ENCODE assay signal across 16 cellular contexts in the genomic region with DNA sequence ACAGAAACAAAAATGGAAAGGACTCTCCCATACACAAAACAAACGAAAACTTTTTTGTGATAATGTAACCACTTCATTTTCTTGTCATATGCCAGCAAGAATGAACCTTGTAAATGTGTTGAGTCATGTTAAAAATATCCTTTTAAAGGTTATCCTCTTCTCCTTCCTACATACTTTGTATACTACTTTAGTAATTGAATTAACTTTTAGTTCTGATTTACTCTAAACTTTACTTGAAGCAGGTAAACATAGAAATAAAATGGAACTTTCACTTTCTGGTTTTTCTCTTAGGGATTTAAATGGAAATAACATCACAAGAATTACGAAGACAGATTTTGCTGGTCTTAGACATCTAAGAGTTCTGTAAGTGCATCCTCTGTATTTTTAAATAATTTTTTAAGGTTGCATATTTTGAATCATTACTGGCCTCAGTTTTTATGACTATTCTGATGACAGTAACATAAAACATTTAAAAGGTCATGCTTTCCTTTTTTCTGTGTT. TPM values are rescaled to one million over a fixed set of nuclear protein-coding genes. Genes with fewer than 3 reads are reported as not detected.
DNase-seq lines count a peak whose midpoint lies in the region; ATAC-seq and TF ChIP-seq lines count a peak whose summit lies in the region.
"Had no signal": no experiment of that assay in that cellular context is flagged by ENCODE, and none has a peak within 500 bp of the region (broad histone marks: within the 10 kb centered on the region; RNA-seq: fewer than 3 reads in every experiment).

No MANE protein-coding gene starts in this region.

- TF ChIP-seq EP300 in stomach (IDR thresholded peaks at IDR 0.05), result no peak

- no peak for TF ChIP-seq POLR2A in stomach (IDR thresholded peaks at IDR 0.05)

- no peak overlapping the region for H3K27ac ChIP-seq in mammary epithelial cell (ENCODE audit: insufficient read depth, low read depth, low read length)
- no peak overlapping the region for H3K27ac ChIP-seq in lower lobe of right lung
- H3K27ac ChIP-seq in stomach, result no peak overlapping the region
- H3K27ac ChIP-seq: 22Rv1, esophagus squamous epithelium, SJCRH30 had no signal

- H3K4me1 Mint-ChIP-seq in type B pancreatic cell (ENCODE audit: unreplicated experiment), result peaks cover 28% of the 10 kb centered on the region

- H3K27me3 ChIP-seq in mammary epithelial cell (ENCODE audit: insufficient read depth, low read length) (no peaks in the 10 kb centered on the region), lower lobe of right lung (ENCODE audit: low read depth) (peaks cover 48% of the 10 kb centered on the region), stomach (peaks cover 0 to 47% (median 37%) of the 10 kb centered on the region in 3 donors)
- H3K27me3 ChIP-seq: SJCRH30 had no signal

- no peaks in the 10 kb centered on the region for H3K9me3 Mint-ChIP-seq in type B pancreatic cell

- DNase-seq in NCI-H1092 treated with DMSO at 0.1 percent for 48 hours (lab: John Stamatoyannopoulos, UW), result peak; percentile 11
- no peak for DNase-seq in NCI-H1092 (lab: John Stamatoyannopoulos, UW)
- DNase-seq in mammary epithelial cell, result no peak
- no peak for DNase-seq in lower lobe of right lung
- DNase-seq in type B pancreatic cell (ENCODE audit: extremely low spot score, unreplicated experiment), result no peak
- no peak for DNase-seq in omental fat pad (ENCODE audit: low spot score)
- DNase-seq in stomach, result no peak
- DNase-seq: activated CD8-positive, alpha-beta memory T cell treated with anti-CD3 and anti-CD28 coated beads for 24 hours; activated naive CD4-positive, alpha-beta T cell treated with Interleukin-2 at 50 U/mL for 16 hours; Caco-2; esophagus squamous epithelium; NCI-H1436; NCI-H82; SJCRH30 had no signal

- CTCF ChIA-PET in mammary epithelial cell (lab: Charles Lee; ENCODE audit: low non-redundant PET), result no interaction called here

- H2AFZ ChIP-seq in mammary epithelial cell (ENCODE audit: low read depth, low read length), result no peak overlapping the region

- peaks cover 28% of the 10 kb centered on the region for H3K36me3 Mint-ChIP-seq in type B pancreatic cell

- H3K27ac Mint-ChIP-seq in type B pancreatic cell, result no peak overlapping the region

- no peak for TF ChIP-seq CTCF in mammary epithelial cell (conservative IDR thresholded peaks at IDR 0.05 in 1 of 2, IDR thresholded peaks at IDR 0.05 in 1 of 2; ENCODE audit: extremely low read depth in 1 of 2, insufficient read depth in 1 of 2, low read depth in 1 of 2, low read length in 2 of 2)
- TF ChIP-seq CTCF in lower lobe of right lung (IDR thresholded peaks at IDR 0.05), result no peak
- no peak for TF ChIP-seq CTCF in type B pancreatic cell (conservative IDR thresholded peaks at IDR 0.05)
- no peak for TF ChIP-seq CTCF in omental fat pad (IDR thresholded peaks at IDR 0.05)
- no peak for TF ChIP-seq CTCF in stomach (IDR thresholded peaks at IDR 0.05)

- in situ Hi-C loops in mammary epithelial cell (cut with MboI; ENCODE audit: low sequenced_read_pairs in 2 of 2), result no loop called here

- H3K4me2 ChIP-seq in mammary epithelial cell (ENCODE audit: insufficient read depth, low read depth, low read length), result peak overlapping the region; percentile 10

- 64% methylated on average over 2 of the region's 2 CpGs for WGBS in mammary epithelial cell (ENCODE audit: low coverage, missing lambda C conversion rate)
- 60 to 86% (median 78%) methylated on average over 2 of the region's 2 CpGs for WGBS in stomach, 5 donors

- no peaks in the 10 kb centered on the region for H3K9me3 ChIP-seq in mammary epithelial cell (replicated peaks; ENCODE audit: insufficient read depth, low read length)
- H3K9me3 ChIP-seq in lower lobe of right lung, result no peaks in the 10 kb centered on the region
- no peaks in the 10 kb centered on the region for H3K9me3 ChIP-seq in stomach
- H3K9me3 ChIP-seq: Caco-2, esophagus squamous epithelium had no signal

- dilution Hi-C loops in mammary epithelial cell (cut with HindIII; ENCODE audit: low sequenced_read_pairs), result no loop called here

- no peak for ATAC-seq in lower lobe of right lung
- ATAC-seq in HG03457 (IDR thresholded peaks at IDR 0.05; ENCODE audit: unreplicated experiment), result no peak
- ATAC-seq in omental fat pad (ENCODE audit: low FRiP score), result no peak

- peaks cover 13% of the 10 kb centered on the region for H3K79me2 ChIP-seq in mammary epithelial cell (ENCODE audit: insufficient read depth, low read length)

- peak overlapping the region in 1 of 3 experiments; percentile 13 for H3K4me3 ChIP-seq in mammary epithelial cell (replicated peaks in 1 of 3; ENCODE audit: insufficient read depth in 1 of 3, low read depth in 2 of 3, low read length in 3 of 3)
- peak overlapping the region; percentile 63 for H3K4me3 ChIP-seq in lower lobe of right lung
- H3K4me3 ChIP-seq in stomach, result peak overlapping the region in 2 of 4 donors; percentile 62 to 66
- H3K4me3 ChIP-seq: SJCRH30 had no signal

- no TSS peak for BruUV-seq in mammary epithelial cell (replicated peaks; lab: Mats Ljungman, UMichigan)

- H3K27me3 Mint-ChIP-seq in type B pancreatic cell, result peaks cover 57% of the 10 kb centered on the region

- intact Hi-C loops in mammary epithelial cell (cut with micrococcal nuclease), result no loop called here
- intact Hi-C loops in lower lobe of right lung (cut with DNase I), result no loop called here
- intact Hi-C loops in stomach (cut with DNase I; ENCODE audit: low total_unique reads), result no loop called here

- H4K20me1 ChIP-seq in mammary epithelial cell (ENCODE audit: insufficient read depth, low read length), result no peaks in the 10 kb centered on the region

- peak overlapping the region; percentile 99 for H3K4me3 Mint-ChIP-seq in type B pancreatic cell

- H3K9ac ChIP-seq in mammary epithelial cell (ENCODE audit: insufficient read depth, low read length), result no peak overlapping the region

- H3K4me1 ChIP-seq in mammary epithelial cell (ENCODE audit: insufficient read depth, low read length) (peaks cover 35% of the 10 kb centered on the region), lower lobe of right lung (peaks cover 7% of the 10 kb centered on the region), stomach (peaks cover 0 to 43% (median 32%) of the 10 kb centered on the region in 4 donors)
- H3K4me1 ChIP-seq: Caco-2, SJCRH30 had no signal

- H3K36me3 ChIP-seq in mammary epithelial cell (ENCODE audit: insufficient read depth, low read length), result no peaks in the 10 kb centered on the region
- H3K36me3 ChIP-seq in lower lobe of right lung, result no peaks in the 10 kb centered on the region
- H3K36me3 ChIP-seq in stomach, result no peaks in the 10 kb centered on the region
- H3K36me3 ChIP-seq: esophagus squamous epithelium, SJCRH30 had no signal

RNA-seq across cellular contexts. Expression of gene SLIT2, which starts 4.7 kb away (rescaled TPM):
- total RNA-seq in mammary epithelial cell (1 to 10 TPM in 1 of 2 donors, under 1 TPM in 1; 0.17 to 4.2 TPM), lower lobe of right lung (91.8 TPM), type B pancreatic cell (ENCODE audit: low replicate concordance) (7.4 and 105 TPM in 2 replicates), omental fat pad (10 to 100 TPM; 13.4 to 45.6 (median 18.6) TPM), stomach (10 to 100 TPM in 2 of 5 donors, 1 to 10 TPM in 3; 4.1 to 57.3 (median 9.6) TPM)
- polyA plus RNA-seq in mammary epithelial cell (1.9 TPM), stomach (1 to 10 TPM; 2.1 to 4.6 (median 2.6) TPM)
- 4.9 TPM for polyA minus RNA-seq in mammary epithelial cell
